In the genomic region with DNA sequence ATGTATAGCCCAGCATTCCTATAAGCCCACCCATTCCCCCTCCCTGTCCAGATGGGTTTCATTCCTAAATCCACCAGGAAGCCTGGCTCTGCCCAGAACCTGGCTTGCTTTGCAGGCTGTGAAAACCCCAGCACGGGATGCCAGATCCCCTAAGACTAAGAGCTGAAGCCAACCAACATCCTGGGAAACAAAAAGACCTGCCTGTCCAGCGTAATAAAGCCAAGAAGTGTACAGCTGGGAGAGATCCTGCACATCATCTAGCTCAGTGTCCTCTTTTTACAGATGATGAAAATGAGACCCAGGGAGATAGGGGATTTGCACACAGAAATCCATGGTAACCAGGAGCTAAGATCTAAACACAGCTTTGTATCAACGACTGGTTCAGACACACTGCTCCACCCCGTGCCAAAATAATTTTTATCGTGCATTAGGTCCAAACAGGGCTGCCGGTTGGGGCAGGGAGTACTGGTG, we compare ENCODE assay signal across 1 cellular context.
TF ChIP-seq lines count a peak whose summit lies in the region.

No MANE protein-coding gene starts in this region.

TF ChIP-seq in HEK293, 187 proteins besides CTCF, POLR2A, EP300 and RAD21 (continued from another document):
- TF ChIP-seq ZNF146 (tag by site-specific recombination; IDR thresholded peaks at IDR 0.05) (no peak), ZNF366 (tag by site-specific recombination; conservative IDR thresholded peaks at IDR 0.05) (no peak), ZNF747 (tag by site-specific recombination; IDR thresholded peaks at IDR 0.05) (no peak), ZNF2 (tag by site-specific recombination; IDR thresholded peaks at IDR 0.05) (no peak), ZNF530 (tag by site-specific recombination; IDR thresholded peaks at IDR 0.05; ENCODE audit: low read depth) (no peak), GLIS2 (tag by site-specific recombination; IDR thresholded peaks at IDR 0.05) (no peak), ZNF654 (tag by site-specific recombination; IDR thresholded peaks at IDR 0.05; ENCODE audit: low read depth) (no peak), KLF8 (tag by site-specific recombination; IDR thresholded peaks at IDR 0.05) (no peak)
